In genomic region chr10:73780966-73781365, GRCh38 we compare ENCODE assay signal across 8 cellular contexts. TPM values are rescaled to one million over a fixed set of nuclear protein-coding genes. Genes with fewer than 3 reads are reported as not detected.
A peak's percentile ranks its signal among the peaks of the same experiment; 100 is the strongest.
DNase-seq lines count a peak whose midpoint lies in the region; ATAC-seq and TF ChIP-seq lines count a peak whose summit lies in the region.

No MANE protein-coding gene starts in this region.

- peaks cover 61% of the 10 kb centered on the region for H3K36me3 ChIP-seq in SJSA1
- H3K36me3 ChIP-seq in sigmoid colon, result peaks cover 0 to 50% (median 9%) of the 10 kb centered on the region in 4 donors

- no peak for ATAC-seq in HG02885 (IDR thresholded peaks at IDR 0.05; ENCODE audit: poor library complexity, unreplicated experiment)

- TF ChIP-seq EP300 in sigmoid colon (IDR thresholded peaks at IDR 0.05), result no peak

- H3K4me1 ChIP-seq in SJSA1 (replicated peaks) (peaks cover 24% of the 10 kb centered on the region), sigmoid colon (peaks cover 0 to 39% (median 39%) of the 10 kb centered on the region in 4 donors)

- H3K27ac ChIP-seq in SJSA1, result peak overlapping the region; percentile 67; the same call in 1 of the 2 replicates
- H3K27ac ChIP-seq in sigmoid colon, result peak overlapping the region in 3 of 4 donors; percentile 92 to 97 (median 96)

- H3K27me3 ChIP-seq in SJSA1 (replicated peaks), result no peaks in the 10 kb centered on the region
- no peaks in the 10 kb centered on the region for H3K27me3 ChIP-seq in sigmoid colon

- DNase-seq in SJSA1 (ENCODE audit: low read depth in 1 of 2, low spot score in 2 of 2) (no peak), fibroblast of mammary gland (ENCODE audit: low read depth) (peak; percentile 16), sigmoid colon (peak; percentile 58), NCI-H2171 (lab: John Stamatoyannopoulos, UW) (no peak), NCI-H526 (lab: John Stamatoyannopoulos, UW) (no peak), NCI-H1048 (lab: John Stamatoyannopoulos, UW) (no peak)

- H3K9me3 ChIP-seq in SJSA1 (replicated peaks), result no peaks in the 10 kb centered on the region
- no peaks in the 10 kb centered on the region for H3K9me3 ChIP-seq in sigmoid colon

- H3K4me3 ChIP-seq in GM12875 (ENCODE audit: low read depth, low read length), result peak overlapping the region; percentile 75
- H3K4me3 ChIP-seq in SJSA1, result peak overlapping the region; percentile 81
- H3K4me3 ChIP-seq in fibroblast of mammary gland (ENCODE audit: control insufficient read depth, low read depth, low read length), result peak overlapping the region; percentile 85
- peak overlapping the region; percentile 72 to 94 (median 92) for H3K4me3 ChIP-seq in sigmoid colon

- intact Hi-C loops in sigmoid colon (cut with DNase I), result no loop called here

- no peak for TF ChIP-seq CTCF in GM12875 (IDR thresholded peaks at IDR 0.05; ENCODE audit: borderline replicate concordance, insufficient read depth, low read depth, low read length)
- TF ChIP-seq CTCF in fibroblast of mammary gland (conservative IDR thresholded peaks at IDR 0.05; ENCODE audit: control insufficient read depth, insufficient read depth, low read depth, low read length), result no peak
- TF ChIP-seq CTCF in sigmoid colon (IDR thresholded peaks at IDR 0.05), result no peak

- TF ChIP-seq POLR2A in sigmoid colon (IDR thresholded peaks at IDR 0.05), result no peak

- WGBS in sigmoid colon, 2 donors, result 8 to 27% methylated on average over 11 of the region's 11 CpGs

RNA-seq across cellular contexts. Expression of gene CHCHD1, which starts 0.9 kb away (rescaled TPM):
- 54.4 and 58.7 TPM in 2 replicates for total RNA-seq in SJSA1 (2014; rRNA removed; shearing (Covaris generic))
- 10 to 100 TPM; 28.1 to 36.6 (median 34.5) TPM for total RNA-seq in sigmoid colon
- polyA plus RNA-seq in sigmoid colon, result 100 to 1,000 TPM in 1 of 3 donors, 10 to 100 TPM in 2; 76.9 to 134 (median 93.7) TPM

RNA-seq across cellular contexts. Expression of gene ZSWIM8, which starts 4.4 kb away (rescaled TPM):
- 27.0 and 35.8 TPM in 2 replicates for total RNA-seq in SJSA1 (2014; rRNA removed; shearing (Covaris generic))
- 100 to 1,000 TPM in 1 of 4 donors, 10 to 100 TPM in 3; 42.5 to 138 (median 71.9) TPM for total RNA-seq in sigmoid colon
- polyA plus RNA-seq in sigmoid colon, result 10 to 100 TPM; 34.8 to 64.8 (median 40.2) TPM

RNA-seq across cellular contexts. Expression of gene NDST2, which starts 30.4 kb away (rescaled TPM):
- 9.1 and 9.2 TPM in 2 replicates for total RNA-seq in SJSA1 (2014; rRNA removed; shearing (Covaris generic))
- 10 to 100 TPM; 23.9 to 56.2 (median 28.3) TPM for total RNA-seq in sigmoid colon
- 10 to 100 TPM in 2 of 3 donors, 1 to 10 TPM in 1; 3.9 to 21.0 (median 17.0) TPM for polyA plus RNA-seq in sigmoid colon

RNA-seq across cellular contexts. Expression of gene SEC24C, which starts 36.8 kb away (rescaled TPM):
- total RNA-seq in SJSA1 (2014; rRNA removed; shearing (Covaris generic)), result 42.6 and 66.5 TPM in 2 replicates
- 10 to 100 TPM; 34.9 to 42.7 (median 39.0) TPM for total RNA-seq in sigmoid colon
- polyA plus RNA-seq in sigmoid colon, result 10 to 100 TPM; 25.2 to 52.3 (median 29.8) TPM

Comparison
In these comparisons a context has a peak if more than half of its experiments do, and no peak if none do; other contexts are left out.
1. DNase-seq: peak in fibroblast of mammary gland (single experiment) and sigmoid colon (single experiment); none in SJSA1 (0 of 2), NCI-H2171 (single experiment), NCI-H526 (0 of 2) and NCI-H1048 (single experiment).
2. Peak in every context shown above with its lines, with median percentiles within 50 percentile points of each other: H3K4me3 ChIP-seq.